Comparison of ENCODE assay signal across 9 cellular contexts in the genomic region with DNA sequence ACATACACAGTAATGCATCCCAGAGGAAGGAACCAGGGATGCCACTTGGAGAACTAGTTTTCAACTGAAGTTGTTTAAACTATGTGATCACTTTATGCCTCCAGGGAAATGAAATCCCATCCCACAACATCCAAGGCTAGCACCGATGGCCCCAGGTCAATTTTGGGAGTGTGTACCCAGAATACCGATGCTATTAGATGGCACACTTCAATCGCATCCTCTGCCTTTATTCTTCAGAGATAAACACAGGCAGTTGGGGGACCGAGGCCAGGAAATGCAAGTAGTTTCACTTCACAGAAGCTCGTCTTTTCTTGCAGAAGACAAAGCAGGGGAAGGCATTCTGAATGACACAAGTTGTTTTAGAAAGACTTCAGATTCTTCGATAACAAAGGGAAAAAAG. TPM values are rescaled to one million over a fixed set of nuclear protein-coding genes. Genes with fewer than 3 reads are reported as not detected.
DNase-seq lines count a peak whose midpoint lies in the region; ATAC-seq and TF ChIP-seq lines count a peak whose summit lies in the region.
"Had no signal": no experiment of that assay in that cellular context is flagged by ENCODE, and none has a peak within 500 bp of the region (broad histone marks: within the 10 kb centered on the region; RNA-seq: fewer than 3 reads in every experiment).

No MANE protein-coding gene starts in this region.

- ATAC-seq in HG03139 (IDR thresholded peaks at IDR 0.05; ENCODE audit: unreplicated experiment), result no peak
- ATAC-seq in GM21360 (IDR thresholded peaks at IDR 0.05; ENCODE audit: unreplicated experiment), result no peak

- H3K9me3 Mint-ChIP-seq in activated CD4-positive, alpha-beta T cell treated with anti-CD3 and anti-CD28 coated beads, Interleukin-2, amount 10 ng/mL, durations not matched to agents 24 days and 14 days, result no peaks in the 10 kb centered on the region

- H3K4me1 ChIP-seq in OCI-LY7 (ENCODE audit: insufficient read depth, low read length, poor library complexity, severe bottlenecking) (peaks cover 58% of the 10 kb centered on the region), subcutaneous abdominal adipose tissue (ENCODE audit: control insufficient read depth in 5 of 5, insufficient read depth in 5 of 5, low read length in 5 of 5) (peaks cover 6 to 45% (median 38%) of the 10 kb centered on the region in 5 donors)

- intact Hi-C loops in activated CD4-positive, alpha-beta T cell treated with anti-CD3 and anti-CD28 coated beads, Interleukin-2, amount 10 ng/mL, durations not matched to agents 24 days and 14 days (cut with micrococcal nuclease), result loop anchor here (1.0 kb wide), 1 partner anchor 11 kb away; no protein-coding TSS in a partner anchor
- intact Hi-C loops in OCI-LY7 (cut with micrococcal nuclease; ENCODE audit: unreplicated experiment), result no loop called here

- peak overlapping the region in 1 of 5 donors; percentile 21 for H3K9ac ChIP-seq in subcutaneous abdominal adipose tissue (ENCODE audit: low read length in 5 of 5)

- peak overlapping the region; percentile 76 for H3K4me2 ChIP-seq in OCI-LY7 (ENCODE audit: low read length)

- H3K36me3 ChIP-seq in OCI-LY7 (ENCODE audit: insufficient read depth, low read length) (peaks cover 7% of the 10 kb centered on the region; the same call in 1 of the 2 replicates), subcutaneous abdominal adipose tissue (ENCODE audit: control insufficient read depth in 5 of 5, insufficient read depth in 5 of 5, low read length in 5 of 5) (peaks cover 0 to 4% (median 2%) of the 10 kb centered on the region in 5 donors)

- peaks cover 77% of the 10 kb centered on the region for H3K4me1 Mint-ChIP-seq in activated CD4-positive, alpha-beta T cell treated with anti-CD3 and anti-CD28 coated beads, Interleukin-2, amount 10 ng/mL, durations not matched to agents 24 days and 14 days

- no peaks in the 10 kb centered on the region for H3K9me2 ChIP-seq in OCI-LY7 (ENCODE audit: insufficient read depth, low read length)

- H3K79me2 ChIP-seq in OCI-LY7 (ENCODE audit: insufficient read depth, low read depth, low read length), result peaks cover 100% of the 10 kb centered on the region

- H3K27ac ChIP-seq in OCI-LY7 (ENCODE audit: low read depth, low read length, poor library complexity, severe bottlenecking) (peak overlapping the region; percentile 61), subcutaneous abdominal adipose tissue (ENCODE audit: low read depth, low read length) (no peak overlapping the region)

- POLR2A ChIA-PET in OCI-LY7 (lab: Charles Lee), result interaction anchor here (1.2 to 2.1 kb wide), 3 partner anchors 9 to 23 kb away, joined by 3 to 6 read pairs (median 4); no protein-coding TSS in a partner anchor

- no TSS peak for BruUV-seq in OCI-LY7 (replicated peaks; lab: Mats Ljungman, UMichigan)

- peak overlapping the region; percentile 86 for H3K27ac Mint-ChIP-seq in activated CD4-positive, alpha-beta T cell treated with anti-CD3 and anti-CD28 coated beads, Interleukin-2, amount 10 ng/mL, durations not matched to agents 24 days and 14 days

- TF ChIP-seq CTCF in OCI-LY7 (conservative IDR thresholded peaks at IDR 0.05; ENCODE audit: low read length) (no peak), choroid plexus epithelial cell (conservative IDR thresholded peaks at IDR 0.05; ENCODE audit: low read depth, low read length) (no peak)

- H3K9me3 ChIP-seq in OCI-LY7 (ENCODE audit: low read length) (no peaks in the 10 kb centered on the region), subcutaneous abdominal adipose tissue (ENCODE audit: control insufficient read depth in 5 of 5, low read length in 5 of 5) (no peaks in the 10 kb centered on the region)

- H3K27me3 ChIP-seq in subcutaneous abdominal adipose tissue (ENCODE audit: control insufficient read depth in 5 of 5, insufficient read depth in 4 of 5, low read length in 5 of 5), result no peaks in the 10 kb centered on the region

- H3K36me3 Mint-ChIP-seq in activated CD4-positive, alpha-beta T cell treated with anti-CD3 and anti-CD28 coated beads, Interleukin-2, amount 10 ng/mL, durations not matched to agents 24 days and 14 days (ENCODE audit: low read depth), result peaks cover 30% of the 10 kb centered on the region

- no peaks in the 10 kb centered on the region for H3K27me3 Mint-ChIP-seq in activated CD4-positive, alpha-beta T cell treated with anti-CD3 and anti-CD28 coated beads, Interleukin-2, amount 10 ng/mL, durations not matched to agents 24 days and 14 days

- DNase-seq in activated CD4-positive, alpha-beta T cell treated with anti-CD3 and anti-CD28 coated beads, Interleukin-2, amount 10 ng/mL, durations not matched to agents 24 days and 14 days, result peak; percentile 86
- DNase-seq in activated CD4-positive, alpha-beta T cell treated with anti-CD3 and anti-CD28 coated beads for 1 hour, result no peak
- DNase-seq in OCI-LY7 (ENCODE audit: low spot score), result peak; percentile 63
- peak; percentile 38 for DNase-seq in choroid plexus epithelial cell (ENCODE audit: low read depth)
- no peak for DNase-seq in superior temporal gyrus (ENCODE audit: extremely low spot score)
- DNase-seq: midbrain had no signal

- H3K4me3 ChIP-seq in OCI-LY7 (ENCODE audit: low read depth, low read length, poor library complexity, severe bottlenecking) (peak overlapping the region; percentile 60), choroid plexus epithelial cell (ENCODE audit: low read depth, low read length) (no peak overlapping the region), subcutaneous abdominal adipose tissue (ENCODE audit: low read depth in 1 of 5, low read length in 5 of 5) (peak overlapping the region in 4 of 5 donors; percentile 4 to 30 (median 27))

- CTCF ChIA-PET in OCI-LY7 (lab: Charles Lee; ENCODE audit: unreplicated experiment), result no interaction called here

- no peak overlapping the region for H2AFZ ChIP-seq in OCI-LY7 (ENCODE audit: low read length)

- peaks cover 21% of the 10 kb centered on the region for H4K20me1 ChIP-seq in OCI-LY7 (ENCODE audit: insufficient read depth, low read length)

- peak overlapping the region; percentile 77 for H3K4me3 Mint-ChIP-seq in activated CD4-positive, alpha-beta T cell treated with anti-CD3 and anti-CD28 coated beads, Interleukin-2, amount 10 ng/mL, durations not matched to agents 24 days and 14 days

RNA-seq across cellular contexts. Expression of a gene that starts 13.8 kb away (rescaled TPM):
- total RNA-seq in activated CD4-positive, alpha-beta T cell treated with anti-CD3 and anti-CD28 coated beads, Interleukin-2, amount 10 ng/mL, durations not matched to agents 24 days and 14 days, result 127 and 136 TPM in 2 replicates
- total RNA-seq in OCI-LY7 (2014; rRNA removed; shearing (Covaris generic)), result 51.1 and 60.4 TPM in 2 replicates
- total RNA-seq in OCI-LY7 (2022), result 88.7 and 92.4 TPM in 2 replicates

Comparison
In these comparisons a context has a peak if more than half of its experiments do, and no peak if none do; other contexts are left out.
1. DNase-seq: peak in activated CD4-positive, alpha-beta T cell treated with anti-CD3 and anti-CD28 coated beads, Interleukin-2, amount 10 ng/mL, durations not matched to agents 24 days and 14 days (single experiment), OCI-LY7 (single experiment) and choroid plexus epithelial cell (single experiment); none in activated CD4-positive, alpha-beta T cell treated with anti-CD3 and anti-CD28 coated beads for 1 hour (single experiment) and superior temporal gyrus (single experiment).